Comparison of ENCODE assay signal across 8 cellular contexts in genomic region chr4:40621592-40622512, GRCh38. TPM values are rescaled to one million over a fixed set of nuclear protein-coding genes. Genes with fewer than 3 reads are reported as not detected.
DNase-seq lines count a peak whose midpoint lies in the region; ATAC-seq, FAIRE-seq and TF ChIP-seq lines count a peak whose summit lies in the region.

No MANE protein-coding gene starts in this region.

- H3K4me3 ChIP-seq in GM08714 (ENCODE audit: low read length) (peak overlapping the region; percentile 17; the same call in 1 of the 2 replicates), fibroblast of pulmonary artery (replicated peaks; ENCODE audit: low read depth, low read length) (no peak overlapping the region), pancreas (no peak overlapping the region)

- peaks cover 1% of the 10 kb centered on the region for H3K36me3 Mint-ChIP-seq in chondrocyte (ENCODE audit: low read depth)

- H3K4me1 ChIP-seq in pancreas = peaks cover 0 to 42% (median 0%) of the 10 kb centered on the region in 3 donors

- peaks cover 10% of the 10 kb centered on the region for H3K27me3 Mint-ChIP-seq in chondrocyte (ENCODE audit: low read depth)

- peaks cover 15% of the 10 kb centered on the region for H3K4me1 Mint-ChIP-seq in chondrocyte (ENCODE audit: low read depth)

- H3K27ac Mint-ChIP-seq in chondrocyte (ENCODE audit: unreplicated experiment) = no peak overlapping the region

- TF ChIP-seq CTCF in fibroblast of pulmonary artery (IDR thresholded peaks at IDR 0.05; ENCODE audit: low read length, missing control alignments) (no peak), pancreas (IDR thresholded peaks at IDR 0.05) (no peak), chondrocyte (IDR thresholded peaks at IDR 0.05) (no peak)

- no peaks in the 10 kb centered on the region for H3K36me3 ChIP-seq in pancreas

- H3K9me3 Mint-ChIP-seq in chondrocyte (ENCODE audit: low read depth) = peaks cover 4% of the 10 kb centered on the region

- ATAC-seq in GM21526 (IDR thresholded peaks at IDR 0.05; ENCODE audit: low FRiP score, unreplicated experiment) = peak; percentile 63
- ATAC-seq in pancreas = peak; percentile 78 to 89 (median 80)

- in situ Hi-C loops in SK-MEL-5 (cut with HindIII; ENCODE audit: low pct_unique_long_range_greater_than_20kb, low sequenced_read_pairs) = no loop called here

- H3K9me3 ChIP-seq in pancreas = no peaks in the 10 kb centered on the region

- peak; percentile 87 for DNase-seq in HS-5 (ENCODE audit: low read depth)
- DNase-seq in SK-MEL-5 (ENCODE audit: low read depth, low spot score) = peak; percentile 83
- DNase-seq in fibroblast of pulmonary artery (ENCODE audit: low read depth) = peak; percentile 99
- DNase-seq in pancreas = peak in 4 of 6 donors; percentile 41 to 76 (median 65)
- no peak for DNase-seq in epidermal melanocyte (ENCODE audit: insufficient read length, low spot score)
- no peak for DNase-seq in chondrocyte (ENCODE audit: low spot score)

- no peak for FAIRE-seq in pancreas (lab: Jason Lieb, UNC)

- H3K4me3 Mint-ChIP-seq in chondrocyte (ENCODE audit: unreplicated experiment) = no peak overlapping the region

- 76 to 78% methylated on average over 13 of the region's 13 CpGs for WGBS in pancreas, 2 donors

- peak overlapping the region in 2 of 4 donors; percentile 63 to 67 for H3K27ac ChIP-seq in pancreas

- no peaks in the 10 kb centered on the region for H3K27me3 ChIP-seq in pancreas

- intact Hi-C loops in pancreas (cut with DNase I) = no loop called here

RNA-seq across cellular contexts. Expression of gene RBM47, which starts 7.8 kb away (rescaled TPM):
- 7.2 and 7.5 TPM in 2 replicates for total RNA-seq in SK-MEL-5 (2014; rRNA removed; shearing (Covaris generic))
- 15.4 and 20.9 TPM in 2 replicates for polyA plus RNA-seq in SK-MEL-5 (2015; cell fraction: cytosol; rRNA removed)
- 4.7 and 6.1 TPM in 2 replicates for polyA plus RNA-seq in SK-MEL-5 (2015; cell fraction: nucleus; rRNA removed)
- total RNA-seq in pancreas (10 to 100 TPM; 25.7 to 59.6 (median 41.6) TPM), chondrocyte (0.12 to 0.26 TPM (median 0.12 TPM) in 3 replicates)
- polyA plus RNA-seq in pancreas = 10 to 100 TPM; 12.3 to 18.0 TPM

Comparison
In these comparisons a context has a peak if more than half of its experiments do, and no peak if none do; other contexts are left out.
1. DNase-seq: peak in HS-5 (single experiment), SK-MEL-5 (single experiment), fibroblast of pulmonary artery (single experiment) and pancreas (4 of 6); none in epidermal melanocyte (single experiment) and chondrocyte (single experiment).